Comparison of ENCODE assay signal across 8 cellular contexts in the genomic region with DNA sequence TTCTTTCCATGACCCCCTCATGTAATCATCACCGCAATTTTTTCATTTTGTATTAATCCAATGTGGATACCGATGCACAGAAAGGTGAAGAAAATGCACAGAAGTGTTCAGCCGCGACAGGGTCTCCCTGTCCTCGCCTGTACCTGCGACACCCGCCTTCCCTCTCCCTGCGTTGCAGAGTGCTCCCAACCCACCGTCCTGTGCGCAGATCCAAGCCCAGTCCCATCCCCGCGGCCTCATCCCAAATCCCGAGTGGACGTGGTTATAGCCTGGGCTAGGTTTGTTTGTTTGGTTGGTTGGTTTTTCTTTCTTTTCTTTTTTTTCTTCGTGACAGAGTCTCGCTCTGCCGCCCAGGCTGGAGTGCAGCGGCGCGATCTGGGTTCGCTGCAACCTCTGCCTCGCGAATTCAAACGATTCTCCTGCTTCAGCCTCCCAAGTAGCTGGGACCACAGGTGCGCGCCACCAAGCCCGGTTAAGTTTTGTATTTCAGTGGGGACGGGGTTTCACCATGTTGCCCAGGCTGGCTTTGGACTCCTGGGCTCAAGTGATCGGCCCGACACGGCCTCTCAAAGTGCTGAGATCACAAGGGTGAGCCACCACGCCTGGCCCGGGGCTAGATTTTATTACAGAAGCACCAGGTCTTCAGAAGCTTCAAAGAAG. TPM values are rescaled to one million over a fixed set of nuclear protein-coding genes. Genes with fewer than 3 reads are reported as not detected.
A peak's percentile ranks its signal among the peaks of the same experiment; 100 is the strongest.
DNase-seq lines count a peak whose midpoint lies in the region; ATAC-seq and TF ChIP-seq lines count a peak whose summit lies in the region.

No MANE protein-coding gene starts in this region.

- no peak overlapping the region for H4K91ac ChIP-seq in trophoblast cell (ENCODE audit: low read depth, low read length)

- H3K27me3 ChIP-seq in CD8-positive, alpha-beta memory T cell (ENCODE audit: insufficient read depth, low read length, poor library complexity, severe bottlenecking) = peaks cover 47% of the 10 kb centered on the region
- H3K27me3 ChIP-seq in SK-N-SH (ENCODE audit: insufficient read depth) (no peaks in the 10 kb centered on the region), trophoblast cell (ENCODE audit: insufficient read depth, low read length) (peaks cover 45% of the 10 kb centered on the region)

- no peak for ATAC-seq in HG03354 (IDR thresholded peaks at IDR 0.05; ENCODE audit: poor library complexity, severe bottlenecking, unreplicated experiment)

- H2BK12ac ChIP-seq in trophoblast cell (ENCODE audit: low read length) = no peak overlapping the region

- no peaks in the 10 kb centered on the region for H3K36me3 ChIP-seq in CD8-positive, alpha-beta memory T cell (ENCODE audit: insufficient read depth, low read length)
- H3K36me3 ChIP-seq in SK-N-SH (replicated peaks in 1 of 2; ENCODE audit: control insufficient read depth in 1 of 2, insufficient read depth in 2 of 2, low read length in 1 of 2) = no peaks in the 10 kb centered on the region
- no peaks in the 10 kb centered on the region for H3K36me3 ChIP-seq in trophoblast cell (ENCODE audit: control insufficient read depth in 1 of 2, insufficient read depth in 2 of 2, low read length in 2 of 2)

- peaks cover 74 to 82% of the 10 kb centered on the region in 2 donors for H3K27me3 Mint-ChIP-seq in CD8-positive, alpha-beta memory T cell

- H3K27ac Mint-ChIP-seq in CD8-positive, alpha-beta memory T cell = peak overlapping the region in 2 of 8 donors; percentile 53 to 74

- no peak overlapping the region for H3K18ac ChIP-seq in trophoblast cell (ENCODE audit: low read length)

- no peak overlapping the region for H2BK120ac ChIP-seq in trophoblast cell (ENCODE audit: insufficient read depth, low read length, poor library complexity)

- no peak overlapping the region for H4K12ac ChIP-seq in trophoblast cell (ENCODE audit: low read depth, low read length)

- no peaks in the 10 kb centered on the region for H3K9me2 ChIP-seq in SK-N-SH

- no peak for TF ChIP-seq RAD21 in SK-N-SH (IDR thresholded peaks at IDR 0.05; ENCODE audit: low read length)

- peak overlapping the region; percentile 34 to 93 (median 88) for H3K4me3 Mint-ChIP-seq in CD8-positive, alpha-beta memory T cell

- no peak overlapping the region for H3K27ac ChIP-seq in CD8-positive, alpha-beta memory T cell (ENCODE audit: low read depth, low read length)
- H3K27ac ChIP-seq in SK-N-SH (ENCODE audit: low read depth in 2 of 2, low read length in 1 of 2) (no peak overlapping the region), trophoblast cell (ENCODE audit: low read depth, low read length) (no peak overlapping the region)

- CTCF ChIA-PET in CD8-positive, alpha-beta memory T cell (lab: Charles Lee) = no interaction called here
- CTCF ChIA-PET in SK-N-SH (lab: Yijun Ruan, JAX) = interaction anchor here (0.7 to 2.4 kb wide), 6 partner anchors 41 to 358 kb away, joined by 3 to 23 read pairs (median 6); partner anchors contain the start of genes GINM1 and LRP11

- no peaks in the 10 kb centered on the region for H3K79me1 ChIP-seq in trophoblast cell (ENCODE audit: low read length)

- peaks cover 20% of the 10 kb centered on the region for H3K4me1 ChIP-seq in CD8-positive, alpha-beta memory T cell (ENCODE audit: insufficient read depth, low read length)
- peaks cover 0 to 9% of the 10 kb centered on the region in 2 experiments; a peak in 1 of 4 replicates for H3K4me1 ChIP-seq in SK-N-SH (ENCODE audit: control insufficient read depth in 1 of 2, insufficient read depth in 2 of 2, low read depth in 1 of 2, low read length in 1 of 2)
- H3K4me1 ChIP-seq in trophoblast cell (ENCODE audit: control insufficient read depth in 1 of 2, insufficient read depth in 2 of 2, low read length in 2 of 2) = peaks cover 0 to 12% of the 10 kb centered on the region in 2 experiments

- H4K8ac ChIP-seq in trophoblast cell (ENCODE audit: low read depth, low read length) = no peak overlapping the region

- no peak for DNase-seq in CD8-positive, alpha-beta memory T cell
- DNase-seq in SK-N-SH (peak; percentile 41), fibroblast of pulmonary artery (ENCODE audit: low read depth) (no peak), trophoblast cell (peak in 1 of 2 donors; percentile 10), C1 segment of cervical spinal cord (lab: John Stamatoyannopoulos, UW) (no peak), superior temporal gyrus (ENCODE audit: extremely low spot score) (no peak)
- DNase-seq in activated effector memory CD4-positive, alpha-beta T cell treated with anti-CD3 and anti-CD28 coated beads, Interleukin-2, amount 50 U/mL, for 16 hours = no peak

- no peak overlapping the region for H3K4ac ChIP-seq in trophoblast cell (ENCODE audit: low read depth, low read length)

- no peaks in the 10 kb centered on the region for H3K9me3 ChIP-seq in CD8-positive, alpha-beta memory T cell (ENCODE audit: low read length)
- H3K9me3 ChIP-seq in SK-N-SH (no peaks in the 10 kb centered on the region), trophoblast cell (ENCODE audit: insufficient read depth, low read depth, low read length) (peaks cover 24% of the 10 kb centered on the region)

- H3K4me3 ChIP-seq in CD8-positive, alpha-beta memory T cell (ENCODE audit: low read length) = peak overlapping the region; percentile 81
- H3K4me3 ChIP-seq in SK-N-SH (ENCODE audit: low read depth in 2 of 2, low read length in 1 of 2) (peak overlapping the region; percentile 65 to 72), fibroblast of pulmonary artery (replicated peaks; ENCODE audit: low read depth, low read length) (peak overlapping the region; percentile 64), trophoblast cell (ENCODE audit: low read depth, low read length) (peak overlapping the region; percentile 31)

- H3K4me2 ChIP-seq in SK-N-SH = peak overlapping the region; percentile 84
- H3K4me2 ChIP-seq in trophoblast cell (ENCODE audit: low read length) = peak overlapping the region; percentile 57

- peaks cover 25 to 37% (median 26%) of the 10 kb centered on the region in 3 donors for H3K4me1 Mint-ChIP-seq in CD8-positive, alpha-beta memory T cell

- no peak overlapping the region for H2BK5ac ChIP-seq in trophoblast cell (ENCODE audit: low read depth, low read length, poor library complexity)

- H3K9ac ChIP-seq in SK-N-SH (no peak overlapping the region), trophoblast cell (ENCODE audit: low read length) (no peak overlapping the region)

- H3K23ac ChIP-seq in trophoblast cell (ENCODE audit: low read length) = no peak overlapping the region

- POLR2A ChIA-PET in CD8-positive, alpha-beta memory T cell (lab: Charles Lee) = no interaction called here
- POLR2A ChIA-PET in SK-N-SH (lab: Yijun Ruan, JAX) = no interaction called here

- no peak for TF ChIP-seq CTCF in SK-N-SH (IDR thresholded peaks at IDR 0.05)
- no peak for TF ChIP-seq CTCF in fibroblast of pulmonary artery (IDR thresholded peaks at IDR 0.05; ENCODE audit: low read length, missing control alignments)

- no peaks in the 10 kb centered on the region for H3K36me3 Mint-ChIP-seq in CD8-positive, alpha-beta memory T cell

- TF ChIP-seq EP300 in SK-N-SH (IDR thresholded peaks at IDR 0.05; ENCODE audit: borderline replicate concordance in 1 of 2, low read depth in 1 of 2, low read length in 1 of 2) = no peak

- H3K9me3 Mint-ChIP-seq in CD8-positive, alpha-beta memory T cell = peaks cover 0 to 2% (median 0%) of the 10 kb centered on the region in 5 donors

- H2AFZ ChIP-seq in SK-N-SH (ENCODE audit: low read depth) (peak overlapping the region; percentile 78; the same call in 1 of the 2 replicates), trophoblast cell (ENCODE audit: insufficient read depth, low read length, poor library complexity) (no peak overlapping the region)

- no peaks in the 10 kb centered on the region for H3K79me2 ChIP-seq in SK-N-SH (ENCODE audit: insufficient read depth)
- H3K79me2 ChIP-seq in trophoblast cell (ENCODE audit: control insufficient read depth, insufficient read depth, low read length, poor library complexity) = peaks cover 4% of the 10 kb centered on the region

- H4K20me1 ChIP-seq in SK-N-SH (ENCODE audit: insufficient read depth) = no peaks in the 10 kb centered on the region

- 30% methylated on average over 33 of the region's 33 CpGs for WGBS in SK-N-SH (ENCODE audit: low lambda C conversion rate)
- WGBS in trophoblast cell (ENCODE audit: extremely low coverage, insufficient coverage, insufficient read length) = 100% methylated on average over 3 of the region's 33 CpGs

- H3F3A ChIP-seq in SK-N-SH (replicated peaks; ENCODE audit: insufficient read depth) = no peaks in the 10 kb centered on the region

- H2AK5ac ChIP-seq in trophoblast cell (ENCODE audit: low read length) = no peak overlapping the region

- no peak overlapping the region for H3K14ac ChIP-seq in trophoblast cell (ENCODE audit: low read length)

TF ChIP-seq in SK-N-SH, 30 proteins besides CTCF, POLR2A, EP300 and RAD21 (continues in another document):
- TF ChIP-seq NFIC (IDR thresholded peaks at IDR 0.05; ENCODE audit: borderline replicate concordance) = no peak

RNA-seq across cellular contexts. Expression of gene RAET1G, which starts 0.5 kb away (rescaled TPM):
- total RNA-seq in CD8-positive, alpha-beta memory T cell = not detected
- not detected for polyA plus RNA-seq in CD8-positive, alpha-beta memory T cell
- 1.7 and 2.5 TPM in 2 replicates for polyA plus RNA-seq in SK-N-SH (2012; rRNA removed)
- 1.5 and 2.2 TPM in 2 replicates for polyA plus RNA-seq in SK-N-SH (2012; cell fraction: cytosol; rRNA removed)
- 0.95 and 1.3 TPM in 2 replicates for polyA plus RNA-seq in SK-N-SH (2012; cell fraction: nucleus; rRNA removed)
- polyA plus RNA-seq in trophoblast cell (2013) = not detected in 2 replicates

RNA-seq across cellular contexts. Expression of gene ULBP2, which starts 18.4 kb away (rescaled TPM):
- total RNA-seq in CD8-positive, alpha-beta memory T cell = under 1 TPM; 0.48 to 0.51 TPM
- 0.68 TPM for polyA plus RNA-seq in CD8-positive, alpha-beta memory T cell
- polyA plus RNA-seq in SK-N-SH (2012; rRNA removed) = 5.0 and 5.3 TPM in 2 replicates
- polyA plus RNA-seq in SK-N-SH (2012; cell fraction: cytosol; rRNA removed) = 3.6 and 3.7 TPM in 2 replicates
- polyA plus RNA-seq in SK-N-SH (2012; cell fraction: nucleus; rRNA removed) = 3.8 and 4.5 TPM in 2 replicates
- 0.08 and 0.14 TPM in 2 replicates for polyA plus RNA-seq in trophoblast cell (2013)

RNA-seq across cellular contexts. Expression of gene RAET1E, which starts 25.5 kb away (rescaled TPM):
- not detected for total RNA-seq in CD8-positive, alpha-beta memory T cell
- not detected for polyA plus RNA-seq in CD8-positive, alpha-beta memory T cell
- 0.15 and 0.26 TPM in 2 replicates for polyA plus RNA-seq in SK-N-SH (2012; rRNA removed)
- polyA plus RNA-seq in SK-N-SH (2012; cell fraction: cytosol; rRNA removed) = 0.12 and 0.21 TPM in 2 replicates
- polyA plus RNA-seq in SK-N-SH (2012; cell fraction: nucleus; rRNA removed) = 0.11 and 0.22 TPM in 2 replicates
- polyA plus RNA-seq in trophoblast cell (2013) = not detected in 2 replicates

RNA-seq across cellular contexts. Expression of gene ULBP1, which starts 40.3 kb away (rescaled TPM):
- total RNA-seq in CD8-positive, alpha-beta memory T cell = under 1 TPM; 0.60 to 0.74 TPM
- polyA plus RNA-seq in CD8-positive, alpha-beta memory T cell = not detected
- 0.02 TPM in 1 of 2 replicates, not detected in the other for polyA plus RNA-seq in SK-N-SH (2012; rRNA removed)
- polyA plus RNA-seq in SK-N-SH (2012; cell fraction: cytosol; rRNA removed) = 0.03 TPM in 2 replicates
- polyA plus RNA-seq in SK-N-SH (2012; cell fraction: nucleus; rRNA removed) = 0.01 and 0.02 TPM in 2 replicates
- polyA plus RNA-seq in trophoblast cell (2013) = 0.48 and 0.58 TPM in 2 replicates

RNA-seq across cellular contexts. Expression of gene LRP11, which starts 59.3 kb away (rescaled TPM):
- 1 to 10 TPM; 5.5 to 5.9 TPM for total RNA-seq in CD8-positive, alpha-beta memory T cell
- 1.1 TPM for polyA plus RNA-seq in CD8-positive, alpha-beta memory T cell
- 25.0 and 29.5 TPM in 2 replicates for polyA plus RNA-seq in SK-N-SH (2012; rRNA removed)
- polyA plus RNA-seq in SK-N-SH (2012; cell fraction: cytosol; rRNA removed) = 25.4 and 29.7 TPM in 2 replicates
- polyA plus RNA-seq in SK-N-SH (2012; cell fraction: nucleus; rRNA removed) = 12.1 and 19.0 TPM in 2 replicates
- polyA plus RNA-seq in trophoblast cell (2013) = 6.9 TPM in 2 replicates

Comparison
In these comparisons a context has a peak if more than half of its experiments do, and no peak if none do; other contexts are left out.
1. H3K4me3 ChIP-seq: peak in every context shown above with its lines; median percentile 81 in CD8-positive, alpha-beta memory T cell; 68 in SK-N-SH; 64 in fibroblast of pulmonary artery; 31 in trophoblast cell.